ENCODE assay signal across 1 cellular context in the genomic region with DNA sequence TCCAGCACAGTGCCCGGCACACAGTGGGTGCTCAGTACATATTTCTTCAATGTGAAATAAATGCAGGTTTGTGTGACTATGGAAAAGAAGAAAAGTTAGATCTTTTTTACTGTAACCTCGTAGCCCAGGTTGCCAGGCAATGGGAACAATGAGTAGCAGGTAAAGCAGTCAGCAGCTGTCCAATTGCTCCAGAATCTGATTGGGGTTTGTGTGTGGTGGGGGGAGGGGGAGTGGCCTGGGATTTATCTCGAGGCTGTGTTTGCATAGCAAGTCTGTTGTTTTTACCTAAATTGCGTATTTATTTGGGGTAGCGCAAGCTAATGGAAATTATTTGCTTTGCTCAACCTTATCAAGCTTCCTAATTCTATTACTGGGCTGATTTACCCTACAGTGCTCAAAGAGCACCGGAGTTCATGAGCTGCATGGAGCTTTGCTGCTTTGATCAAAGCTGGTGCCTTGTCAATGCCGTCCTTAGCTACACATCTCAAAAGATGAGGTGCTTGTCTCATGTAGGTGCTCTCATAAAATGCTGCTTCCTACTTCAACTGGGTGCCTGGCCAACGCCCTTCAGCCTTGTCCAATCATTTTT.
TF ChIP-seq lines count a peak whose summit lies in the region.

No MANE protein-coding gene starts in this region.

TF ChIP-seq in WTC11, 78 proteins besides CTCF, POLR2A, EP300 and RAD21 (continued from another document):
- TF ChIP-seq NR3C1 (CRISPR knock-in tag; conservative IDR thresholded peaks at IDR 0.05; ENCODE audit: low read depth) (no peak), AFF4 (CRISPR knock-in tag; IDR thresholded peaks at IDR 0.05; ENCODE audit: borderline replicate concordance) (no peak)
- TF ChIP-seq, protein P1, sequence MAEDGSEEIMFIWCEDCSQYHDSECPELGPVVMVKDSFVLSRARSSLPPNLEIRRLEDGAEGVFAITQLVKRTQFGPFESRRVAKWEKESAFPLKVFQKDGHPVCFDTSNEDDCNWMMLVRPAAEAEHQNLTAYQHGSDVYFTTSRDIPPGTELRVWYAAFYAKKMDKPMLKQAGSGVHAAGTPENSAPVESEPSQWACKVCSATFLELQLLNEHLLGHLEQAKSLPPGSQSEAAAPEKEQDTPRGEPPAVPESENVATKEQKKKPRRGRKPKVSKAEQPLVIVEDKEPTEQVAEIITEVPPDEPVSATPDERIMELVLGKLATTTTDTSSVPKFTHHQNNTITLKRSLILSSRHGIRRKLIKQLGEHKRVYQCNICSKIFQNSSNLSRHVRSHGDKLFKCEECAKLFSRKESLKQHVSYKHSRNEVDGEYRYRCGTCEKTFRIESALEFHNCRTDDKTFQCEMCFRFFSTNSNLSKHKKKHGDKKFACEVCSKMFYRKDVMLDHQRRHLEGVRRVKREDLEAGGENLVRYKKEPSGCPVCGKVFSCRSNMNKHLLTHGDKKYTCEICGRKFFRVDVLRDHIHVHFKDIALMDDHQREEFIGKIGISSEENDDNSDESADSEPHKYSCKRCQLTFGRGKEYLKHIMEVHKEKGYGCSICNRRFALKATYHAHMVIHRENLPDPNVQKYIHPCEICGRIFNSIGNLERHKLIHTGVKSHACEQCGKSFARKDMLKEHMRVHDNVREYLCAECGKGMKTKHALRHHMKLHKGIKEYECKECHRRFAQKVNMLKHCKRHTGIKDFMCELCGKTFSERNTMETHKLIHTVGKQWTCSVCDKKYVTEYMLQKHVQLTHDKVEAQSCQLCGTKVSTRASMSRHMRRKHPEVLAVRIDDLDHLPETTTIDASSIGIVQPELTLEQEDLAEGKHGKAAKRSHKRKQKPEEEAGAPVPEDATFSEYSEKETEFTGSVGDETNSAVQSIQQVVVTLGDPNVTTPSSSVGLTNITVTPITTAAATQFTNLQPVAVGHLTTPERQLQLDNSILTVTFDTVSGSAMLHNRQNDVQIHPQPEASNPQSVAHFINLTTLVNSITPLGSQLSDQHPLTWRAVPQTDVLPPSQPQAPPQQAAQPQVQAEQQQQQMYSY (CRISPR knock-in tag; IDR thresholded peaks at IDR 0.05), result no peak
